In the genomic region with DNA sequence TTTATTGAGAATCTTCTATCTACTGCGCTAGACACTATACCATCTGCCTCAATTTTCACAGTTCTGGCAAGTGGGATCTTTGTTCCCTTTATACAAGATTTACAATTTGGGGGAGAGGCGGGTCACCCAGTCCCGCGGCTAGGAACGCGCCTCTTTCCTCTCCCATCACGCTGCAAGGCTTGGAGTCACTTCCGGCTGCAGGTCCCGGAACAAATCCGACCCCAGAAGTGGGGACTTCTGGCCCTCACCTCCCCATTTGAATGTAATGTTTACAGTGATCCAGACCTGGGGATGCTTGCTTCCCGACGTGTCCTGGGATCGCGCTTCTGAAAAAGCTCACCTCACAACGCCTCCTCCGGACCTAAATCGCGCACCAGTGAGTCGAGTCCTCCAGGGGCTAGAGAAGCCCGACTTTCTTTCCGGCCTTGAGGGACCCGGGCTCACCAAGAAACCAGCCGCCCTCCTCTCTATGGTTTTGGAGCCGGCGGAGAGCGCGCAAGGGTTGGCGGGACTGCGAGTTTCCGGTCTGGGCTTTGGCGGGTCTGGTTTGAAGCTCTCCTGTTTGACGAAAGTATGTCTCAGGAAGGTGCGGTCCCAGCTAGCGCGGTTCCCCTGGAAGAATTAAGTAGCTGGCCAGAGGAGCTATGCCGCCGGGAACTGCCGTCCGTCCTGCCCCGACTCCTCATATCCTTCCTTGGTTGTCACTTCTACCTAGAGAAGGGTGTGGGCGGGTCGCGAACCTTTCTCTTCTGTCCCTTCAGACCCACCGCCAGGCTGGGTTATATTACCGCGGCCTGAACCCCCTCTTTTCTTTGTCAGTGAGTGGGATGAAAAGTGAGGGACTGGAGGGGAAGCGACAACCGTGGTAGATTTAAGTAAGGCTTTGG, we compare ENCODE assay signal across 1 cellular context.
A peak's percentile ranks its signal among the peaks of the same experiment; 100 is the strongest.
TF ChIP-seq lines count a peak whose summit lies in the region.

TSS of gene METTL18 (minus strand) at position 378 of the 887 bp plus-strand sequence. CDS start 1,212 bp downstream, outside the sequence.

TF ChIP-seq in K562, 482 proteins besides CTCF, POLR2A, EP300 and RAD21 (continued from another document and continues in another):
- TF ChIP-seq NR1H2 (CRISPR knock-in tag; IDR thresholded peaks at IDR 0.05): no peak; the same call in 1 of the 2 replicates
- no peak for TF ChIP-seq SMAD3 (CRISPR knock-in tag; conservative IDR thresholded peaks at IDR 0.05)
- TF ChIP-seq MAZ (CRISPR knock-in tag; conservative IDR thresholded peaks at IDR 0.05 in 1 of 2, IDR thresholded peaks at IDR 0.05 in 1 of 2): no peak; a peak in 2 of 4 replicates
- TF ChIP-seq, protein P1, sequence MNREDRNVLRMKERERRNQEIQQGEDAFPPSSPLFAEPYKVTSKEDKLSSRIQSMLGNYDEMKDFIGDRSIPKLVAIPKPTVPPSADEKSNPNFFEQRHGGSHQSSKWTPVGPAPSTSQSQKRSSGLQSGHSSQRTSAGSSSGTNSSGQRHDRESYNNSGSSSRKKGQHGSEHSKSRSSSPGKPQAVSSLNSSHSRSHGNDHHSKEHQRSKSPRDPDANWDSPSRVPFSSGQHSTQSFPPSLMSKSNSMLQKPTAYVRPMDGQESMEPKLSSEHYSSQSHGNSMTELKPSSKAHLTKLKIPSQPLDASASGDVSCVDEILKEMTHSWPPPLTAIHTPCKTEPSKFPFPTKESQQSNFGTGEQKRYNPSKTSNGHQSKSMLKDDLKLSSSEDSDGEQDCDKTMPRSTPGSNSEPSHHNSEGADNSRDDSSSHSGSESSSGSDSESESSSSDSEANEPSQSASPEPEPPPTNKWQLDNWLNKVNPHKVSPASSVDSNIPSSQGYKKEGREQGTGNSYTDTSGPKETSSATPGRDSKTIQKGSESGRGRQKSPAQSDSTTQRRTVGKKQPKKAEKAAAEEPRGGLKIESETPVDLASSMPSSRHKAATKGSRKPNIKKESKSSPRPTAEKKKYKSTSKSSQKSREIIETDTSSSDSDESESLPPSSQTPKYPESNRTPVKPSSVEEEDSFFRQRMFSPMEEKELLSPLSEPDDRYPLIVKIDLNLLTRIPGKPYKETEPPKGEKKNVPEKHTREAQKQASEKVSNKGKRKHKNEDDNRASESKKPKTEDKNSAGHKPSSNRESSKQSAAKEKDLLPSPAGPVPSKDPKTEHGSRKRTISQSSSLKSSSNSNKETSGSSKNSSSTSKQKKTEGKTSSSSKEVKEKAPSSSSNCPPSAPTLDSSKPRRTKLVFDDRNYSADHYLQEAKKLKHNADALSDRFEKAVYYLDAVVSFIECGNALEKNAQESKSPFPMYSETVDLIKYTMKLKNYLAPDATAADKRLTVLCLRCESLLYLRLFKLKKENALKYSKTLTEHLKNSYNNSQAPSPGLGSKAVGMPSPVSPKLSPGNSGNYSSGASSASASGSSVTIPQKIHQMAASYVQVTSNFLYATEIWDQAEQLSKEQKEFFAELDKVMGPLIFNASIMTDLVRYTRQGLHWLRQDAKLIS (CRISPR knock-in tag; IDR thresholded peaks at IDR 0.05): peak; percentile 62; the same call in 1 of the 2 replicates
- no peak for TF ChIP-seq NR2F6 (CRISPR knock-in tag; IDR thresholded peaks at IDR 0.05)
- TF ChIP-seq GATAD2B (IDR thresholded peaks at IDR 0.05; ENCODE audit: borderline replicate concordance): no peak
- no peak for TF ChIP-seq FOXJ3 (CRISPR knock-in tag; IDR thresholded peaks at IDR 0.05)
- no peak for TF ChIP-seq ZNF354B (CRISPR knock-in tag; IDR thresholded peaks at IDR 0.05)
- no peak for TF ChIP-seq ZNF263 (CRISPR knock-in tag; IDR thresholded peaks at IDR 0.05; ENCODE audit: borderline replicate concordance)
- no peak for TF ChIP-seq HNRNPUL1 (IDR thresholded peaks at IDR 0.05; ENCODE audit: low read length)
- no peak for TF ChIP-seq PHTF2 (CRISPR knock-in tag; IDR thresholded peaks at IDR 0.05)
- no peak for TF ChIP-seq FOXK1 (CRISPR knock-in tag; IDR thresholded peaks at IDR 0.05; ENCODE audit: borderline replicate concordance)
- TF ChIP-seq, protein P2, sequence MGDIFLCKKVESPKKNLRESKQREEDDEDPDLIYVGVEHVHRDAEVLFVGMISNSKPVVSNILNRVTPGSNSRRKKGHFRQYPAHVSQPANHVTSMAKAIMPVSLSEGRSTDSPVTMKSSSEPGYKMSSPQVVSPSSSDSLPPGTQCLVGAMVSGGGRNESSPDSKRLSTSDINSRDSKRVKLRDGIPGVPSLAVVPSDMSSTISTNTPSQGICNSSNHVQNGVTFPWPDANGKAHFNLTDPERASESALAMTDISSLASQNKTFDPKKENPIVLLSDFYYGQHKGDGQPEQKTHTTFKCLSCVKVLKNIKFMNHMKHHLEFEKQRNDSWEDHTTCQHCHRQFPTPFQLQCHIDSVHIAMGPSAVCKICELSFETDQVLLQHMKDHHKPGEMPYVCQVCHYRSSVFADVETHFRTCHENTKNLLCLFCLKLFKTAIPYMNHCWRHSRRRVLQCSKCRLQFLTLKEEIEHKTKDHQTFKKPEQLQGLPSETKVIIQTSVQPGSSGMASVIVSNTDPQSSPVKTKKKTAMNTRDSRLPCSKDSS (IDR thresholded peaks at IDR 0.05; ENCODE audit: low read depth, partially characterized antibody): no peak
- TF ChIP-seq, protein P3, sequence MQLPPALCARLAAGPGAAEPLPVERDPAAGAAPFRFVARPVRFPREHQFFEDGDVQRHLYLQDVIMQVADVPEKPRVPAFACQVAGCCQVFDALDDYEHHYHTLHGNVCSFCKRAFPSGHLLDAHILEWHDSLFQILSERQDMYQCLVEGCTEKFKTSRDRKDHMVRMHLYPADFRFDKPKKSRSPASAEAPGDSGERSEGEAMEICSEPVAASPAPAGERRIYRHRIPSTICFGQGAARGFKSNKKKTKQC (CRISPR knock-in tag; IDR thresholded peaks at IDR 0.05): no peak; the same call in 1 of the 2 replicates
- no peak for TF ChIP-seq MXI1 (IDR thresholded peaks at IDR 0.05; ENCODE audit: low read depth, low read length)
- TF ChIP-seq MEF2A (IDR thresholded peaks at IDR 0.05; ENCODE audit: control insufficient read depth, low read depth, low read length): no peak
- TF ChIP-seq CEBPZ (IDR thresholded peaks at IDR 0.05; ENCODE audit: borderline replicate concordance, low read depth, low read length): no peak
- TF ChIP-seq CCAR2 (IDR thresholded peaks at IDR 0.05; ENCODE audit: low read depth, low read length): no peak
- no peak for TF ChIP-seq SPI1 (IDR thresholded peaks at IDR 0.05; ENCODE audit: borderline replicate concordance, low read depth, low read length)
- 0 out of 2 replicates have a peak, but pooled peaks have one; percentile 18 for TF ChIP-seq ZNF133 (CRISPR knock-in tag; IDR thresholded peaks at IDR 0.05)
- TF ChIP-seq, protein P4, sequence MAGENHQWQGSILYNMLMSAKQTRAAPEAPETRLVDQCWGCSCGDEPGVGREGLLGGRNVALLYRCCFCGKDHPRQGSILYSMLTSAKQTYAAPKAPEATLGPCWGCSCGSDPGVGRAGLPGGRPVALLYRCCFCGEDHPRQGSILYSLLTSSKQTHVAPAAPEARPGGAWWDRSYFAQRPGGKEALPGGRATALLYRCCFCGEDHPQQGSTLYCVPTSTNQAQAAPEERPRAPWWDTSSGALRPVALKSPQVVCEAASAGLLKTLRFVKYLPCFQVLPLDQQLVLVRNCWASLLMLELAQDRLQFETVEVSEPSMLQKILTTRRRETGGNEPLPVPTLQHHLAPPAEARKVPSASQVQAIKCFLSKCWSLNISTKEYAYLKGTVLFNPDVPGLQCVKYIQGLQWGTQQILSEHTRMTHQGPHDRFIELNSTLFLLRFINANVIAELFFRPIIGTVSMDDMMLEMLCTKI (IDR thresholded peaks at IDR 0.05; ENCODE audit: partially characterized antibody): no peak
- no peak for TF ChIP-seq MAFG (tag; conservative IDR thresholded peaks at IDR 0.05)
- TF ChIP-seq TCF7 (IDR thresholded peaks at IDR 0.05; ENCODE audit: borderline replicate concordance): 0 out of 2 replicates have a peak, but pooled peaks have one; percentile 26
- peak; percentile 93 for TF ChIP-seq EP400 (IDR thresholded peaks at IDR 0.05)
- TF ChIP-seq, protein P5, sequence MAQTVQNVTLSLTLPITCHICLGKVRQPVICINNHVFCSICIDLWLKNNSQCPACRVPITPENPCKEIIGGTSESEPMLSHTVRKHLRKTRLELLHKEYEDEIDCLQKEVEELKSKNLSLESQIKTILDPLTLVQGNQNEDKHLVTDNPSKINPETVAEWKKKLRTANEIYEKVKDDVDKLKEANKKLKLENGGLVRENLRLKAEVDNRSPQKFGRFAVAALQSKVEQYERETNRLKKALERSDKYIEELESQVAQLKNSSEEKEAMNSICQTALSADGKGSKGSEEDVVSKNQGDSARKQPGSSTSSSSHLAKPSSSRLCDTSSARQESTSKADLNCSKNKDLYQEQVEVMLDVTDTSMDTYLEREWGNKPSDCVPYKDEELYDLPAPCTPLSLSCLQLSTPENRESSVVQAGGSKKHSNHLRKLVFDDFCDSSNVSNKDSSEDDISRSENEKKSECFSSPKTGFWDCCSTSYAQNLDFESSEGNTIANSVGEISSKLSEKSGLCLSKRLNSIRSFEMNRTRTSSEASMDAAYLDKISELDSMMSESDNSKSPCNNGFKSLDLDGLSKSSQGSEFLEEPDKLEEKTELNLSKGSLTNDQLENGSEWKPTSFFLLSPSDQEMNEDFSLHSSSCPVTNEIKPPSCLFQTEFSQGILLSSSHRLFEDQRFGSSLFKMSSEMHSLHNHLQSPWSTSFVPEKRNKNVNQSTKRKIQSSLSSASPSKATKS (CRISPR knock-in tag; IDR thresholded peaks at IDR 0.05): no peak
- TF ChIP-seq, protein P6, sequence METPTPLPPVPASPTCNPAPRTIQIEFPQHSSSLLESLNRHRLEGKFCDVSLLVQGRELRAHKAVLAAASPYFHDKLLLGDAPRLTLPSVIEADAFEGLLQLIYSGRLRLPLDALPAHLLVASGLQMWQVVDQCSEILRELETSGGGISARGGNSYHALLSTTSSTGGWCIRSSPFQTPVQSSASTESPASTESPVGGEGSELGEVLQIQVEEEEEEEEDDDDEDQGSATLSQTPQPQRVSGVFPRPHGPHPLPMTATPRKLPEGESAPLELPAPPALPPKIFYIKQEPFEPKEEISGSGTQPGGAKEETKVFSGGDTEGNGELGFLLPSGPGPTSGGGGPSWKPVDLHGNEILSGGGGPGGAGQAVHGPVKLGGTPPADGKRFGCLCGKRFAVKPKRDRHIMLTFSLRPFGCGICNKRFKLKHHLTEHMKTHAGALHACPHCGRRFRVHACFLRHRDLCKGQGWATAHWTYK (CRISPR knock-in tag; IDR thresholded peaks at IDR 0.05): no peak
